Comparison of ENCODE assay signal across 1 cellular context in the genomic region with DNA sequence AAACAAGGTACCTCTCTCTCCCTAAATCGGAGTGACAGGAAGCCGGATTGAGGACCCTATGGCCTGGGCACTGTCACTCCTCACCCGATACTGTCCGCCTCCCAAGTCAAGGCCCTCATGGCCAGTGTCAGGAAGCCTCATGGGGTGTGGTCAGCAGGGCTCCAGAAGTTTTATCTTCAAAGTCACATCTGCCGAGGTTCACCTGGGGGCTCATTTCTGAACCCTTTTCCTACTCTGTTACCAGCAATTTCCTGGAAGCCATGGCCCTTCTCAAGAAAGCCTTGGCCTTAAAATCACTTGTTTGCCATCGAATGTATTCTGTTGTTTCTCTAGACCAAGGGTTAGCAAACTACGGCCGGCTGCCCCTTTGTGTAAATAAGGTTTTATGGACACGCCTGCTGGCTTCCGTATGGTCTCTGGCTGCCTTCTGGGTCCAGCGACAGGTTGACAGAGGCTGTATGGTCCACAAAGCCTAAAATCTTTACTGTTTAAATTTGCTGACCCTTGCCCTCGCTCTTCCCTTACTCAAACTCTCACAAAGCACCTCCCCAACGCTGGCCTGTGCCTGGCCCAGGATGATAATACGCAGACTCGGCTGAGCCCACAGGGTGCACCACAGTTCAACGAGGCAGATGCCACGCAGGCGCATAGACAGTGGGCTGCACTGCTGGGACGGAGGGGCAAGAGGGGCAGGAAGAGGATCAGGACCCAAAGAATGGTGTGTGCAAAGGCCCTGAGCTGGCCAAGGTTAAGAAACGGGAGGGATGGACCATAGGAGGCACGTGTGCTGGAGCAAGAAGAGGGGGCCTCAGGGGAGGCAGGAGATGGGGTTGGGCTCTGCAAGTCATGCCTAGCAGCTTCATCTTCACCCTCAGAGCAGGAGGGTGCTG.
A peak's percentile ranks its signal among the peaks of the same experiment; 100 is the strongest.
TF ChIP-seq lines count a peak whose summit lies in the region.

No MANE protein-coding gene starts in this region.

TF ChIP-seq in HepG2, 621 proteins besides CTCF, POLR2A, EP300 and RAD21 (continued from another document):
- no peak for TF ChIP-seq NBN (conservative IDR thresholded peaks at IDR 0.05)
- TF ChIP-seq CEBPG (CRISPR knock-in tag; IDR thresholded peaks at IDR 0.05) = peak; percentile 25; the same call in 1 of the 2 replicates
- TF ChIP-seq, protein P1, sequence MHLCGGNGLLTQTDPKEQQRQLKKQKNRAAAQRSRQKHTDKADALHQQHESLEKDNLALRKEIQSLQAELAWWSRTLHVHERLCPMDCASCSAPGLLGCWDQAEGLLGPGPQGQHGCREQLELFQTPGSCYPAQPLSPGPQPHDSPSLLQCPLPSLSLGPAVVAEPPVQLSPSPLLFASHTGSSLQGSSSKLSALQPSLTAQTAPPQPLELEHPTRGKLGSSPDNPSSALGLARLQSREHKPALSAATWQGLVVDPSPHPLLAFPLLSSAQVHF (CRISPR knock-in tag; IDR thresholded peaks at IDR 0.05) = no peak; the same call in 1 of the 2 replicates
- peak; percentile 87 for TF ChIP-seq SP5 (CRISPR knock-in tag; IDR thresholded peaks at IDR 0.05; ENCODE audit: borderline replicate concordance, low read depth)
- no peak for TF ChIP-seq HOXA9 (CRISPR knock-in tag; IDR thresholded peaks at IDR 0.05; ENCODE audit: borderline replicate concordance)
- no peak for TF ChIP-seq MAFG (CRISPR knock-in tag; IDR thresholded peaks at IDR 0.05)
- TF ChIP-seq RXRB (CRISPR knock-in tag; IDR thresholded peaks at IDR 0.05; ENCODE audit: borderline replicate concordance) = peak; percentile 91; the same call in 1 of the 2 replicates
- TF ChIP-seq, protein P2, sequence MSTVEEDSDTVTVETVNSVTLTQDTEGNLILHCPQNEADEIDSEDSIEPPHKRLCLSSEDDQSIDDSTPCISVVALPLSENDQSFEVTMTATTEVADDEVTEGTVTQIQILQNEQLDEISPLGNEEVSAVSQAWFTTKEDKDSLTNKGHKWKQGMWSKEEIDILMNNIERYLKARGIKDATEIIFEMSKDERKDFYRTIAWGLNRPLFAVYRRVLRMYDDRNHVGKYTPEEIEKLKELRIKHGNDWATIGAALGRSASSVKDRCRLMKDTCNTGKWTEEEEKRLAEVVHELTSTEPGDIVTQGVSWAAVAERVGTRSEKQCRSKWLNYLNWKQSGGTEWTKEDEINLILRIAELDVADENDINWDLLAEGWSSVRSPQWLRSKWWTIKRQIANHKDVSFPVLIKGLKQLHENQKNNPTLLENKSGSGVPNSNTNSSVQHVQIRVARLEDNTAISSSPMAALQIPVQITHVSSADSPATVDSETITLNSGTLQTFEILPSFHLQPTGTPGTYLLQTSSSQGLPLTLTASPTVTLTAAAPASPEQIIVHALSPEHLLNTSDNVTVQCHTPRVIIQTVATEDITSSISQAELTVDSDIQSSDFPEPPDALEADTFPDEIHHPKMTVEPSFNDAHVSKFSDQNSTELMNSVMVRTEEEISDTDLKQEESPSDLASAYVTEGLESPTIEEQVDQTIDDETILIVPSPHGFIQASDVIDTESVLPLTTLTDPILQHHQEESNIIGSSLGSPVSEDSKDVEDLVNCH (CRISPR knock-in tag; IDR thresholded peaks at IDR 0.05) = no peak
- TF ChIP-seq ZNF552 (CRISPR knock-in tag; IDR thresholded peaks at IDR 0.05; ENCODE audit: borderline replicate concordance) = peak; percentile 78; the same call in 1 of the 2 replicates
- TF ChIP-seq MIER3 (CRISPR knock-in tag; IDR thresholded peaks at IDR 0.05; ENCODE audit: borderline replicate concordance) = peak; percentile 69; the same call in 1 of the 2 replicates
- no peak for TF ChIP-seq SPEN (CRISPR knock-in tag; IDR thresholded peaks at IDR 0.05; ENCODE audit: low read depth)
- peak; percentile 63 for TF ChIP-seq ZMYM4 (CRISPR knock-in tag; IDR thresholded peaks at IDR 0.05)
- TF ChIP-seq ZNF446 (CRISPR knock-in tag; IDR thresholded peaks at IDR 0.05) = no peak
- TF ChIP-seq SMARCE1 (IDR thresholded peaks at IDR 0.05; ENCODE audit: borderline replicate concordance) = no peak
- TF ChIP-seq KLF12 (CRISPR knock-in tag; IDR thresholded peaks at IDR 0.05; ENCODE audit: borderline replicate concordance) = no peak
- peak; percentile 66; the same call in 1 of the 2 replicates for TF ChIP-seq THAP9 (CRISPR knock-in tag; IDR thresholded peaks at IDR 0.05; ENCODE audit: borderline replicate concordance)
- 0 out of 2 replicates have a peak, but pooled peaks have one; percentile 21 for TF ChIP-seq JUNB (CRISPR knock-in tag; IDR thresholded peaks at IDR 0.05; ENCODE audit: borderline replicate concordance)
- TF ChIP-seq, protein P3, sequence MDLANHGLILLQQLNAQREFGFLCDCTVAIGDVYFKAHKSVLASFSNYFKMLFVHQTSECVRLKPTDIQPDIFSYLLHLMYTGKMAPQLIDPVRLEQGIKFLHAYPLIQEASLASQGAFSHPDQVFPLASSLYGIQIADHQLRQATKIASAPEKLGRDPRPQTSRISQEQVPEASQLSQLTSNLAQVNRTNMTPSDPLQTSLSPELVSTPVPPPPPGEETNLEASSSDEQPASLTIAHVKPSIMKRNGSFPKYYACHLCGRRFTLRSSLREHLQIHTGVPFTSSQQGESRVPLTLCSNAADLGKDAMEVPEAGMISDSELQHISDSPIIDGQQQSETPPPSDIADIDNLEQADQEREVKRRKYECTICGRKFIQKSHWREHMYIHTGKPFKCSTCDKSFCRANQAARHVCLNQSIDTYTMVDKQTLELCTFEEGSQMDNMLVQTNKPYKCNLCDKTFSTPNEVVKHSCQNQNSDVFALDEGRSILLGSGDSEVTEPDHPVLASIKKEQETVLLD (CRISPR knock-in tag; IDR thresholded peaks at IDR 0.05; ENCODE audit: low read depth) = no peak
- TF ChIP-seq ETV5 (CRISPR knock-in tag; IDR thresholded peaks at IDR 0.05; ENCODE audit: borderline replicate concordance) = peak; percentile 53; the same call in 1 of the 2 replicates
- TF ChIP-seq HMG20B (CRISPR knock-in tag; conservative IDR thresholded peaks at IDR 0.05) = peak; percentile 19; the same call in 1 of the 2 replicates
- no peak for TF ChIP-seq GTF3A (CRISPR knock-in tag; conservative IDR thresholded peaks at IDR 0.05)
- peak; percentile 78; the same call in 1 of the 2 replicates for TF ChIP-seq ZBTB42 (CRISPR knock-in tag; IDR thresholded peaks at IDR 0.05)
- no peak for TF ChIP-seq ZNF432 (CRISPR knock-in tag; IDR thresholded peaks at IDR 0.05; ENCODE audit: borderline replicate concordance)
- TF ChIP-seq, protein P4, sequence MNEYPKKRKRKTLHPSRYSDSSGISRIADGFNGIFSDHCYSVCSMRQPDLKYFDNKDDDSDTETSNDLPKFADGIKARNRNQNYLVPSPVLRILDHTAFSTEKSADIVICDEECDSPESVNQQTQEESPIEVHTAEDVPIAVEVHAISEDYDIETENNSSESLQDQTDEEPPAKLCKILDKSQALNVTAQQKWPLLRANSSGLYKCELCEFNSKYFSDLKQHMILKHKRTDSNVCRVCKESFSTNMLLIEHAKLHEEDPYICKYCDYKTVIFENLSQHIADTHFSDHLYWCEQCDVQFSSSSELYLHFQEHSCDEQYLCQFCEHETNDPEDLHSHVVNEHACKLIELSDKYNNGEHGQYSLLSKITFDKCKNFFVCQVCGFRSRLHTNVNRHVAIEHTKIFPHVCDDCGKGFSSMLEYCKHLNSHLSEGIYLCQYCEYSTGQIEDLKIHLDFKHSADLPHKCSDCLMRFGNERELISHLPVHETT (CRISPR knock-in tag; conservative IDR thresholded peaks at IDR 0.05) = no peak
- no peak for TF ChIP-seq ZBTB37 (CRISPR knock-in tag; IDR thresholded peaks at IDR 0.05)
- no peak for TF ChIP-seq ZNF335 (CRISPR knock-in tag; IDR thresholded peaks at IDR 0.05)
- TF ChIP-seq KLF11 (CRISPR knock-in tag; IDR thresholded peaks at IDR 0.05) = no peak
- no peak for TF ChIP-seq ZNF562 (CRISPR knock-in tag; IDR thresholded peaks at IDR 0.05; ENCODE audit: borderline replicate concordance)
- TF ChIP-seq REPIN1 (CRISPR knock-in tag; IDR thresholded peaks at IDR 0.05; ENCODE audit: borderline replicate concordance, low read depth) = peak; percentile 84
- TF ChIP-seq SIN3A (IDR thresholded peaks at IDR 0.05; ENCODE audit: borderline replicate concordance, low read depth, low read length) = no peak
- TF ChIP-seq SIN3B (IDR thresholded peaks at IDR 0.05; ENCODE audit: low read length) = no peak
- TF ChIP-seq POLR2G (IDR thresholded peaks at IDR 0.05; ENCODE audit: low read depth, low read length) = peak; percentile 48; the same call in 1 of the 2 replicates
- no peak for TF ChIP-seq KLF13 (CRISPR knock-in tag; IDR thresholded peaks at IDR 0.05)
- TF ChIP-seq, protein P5, sequence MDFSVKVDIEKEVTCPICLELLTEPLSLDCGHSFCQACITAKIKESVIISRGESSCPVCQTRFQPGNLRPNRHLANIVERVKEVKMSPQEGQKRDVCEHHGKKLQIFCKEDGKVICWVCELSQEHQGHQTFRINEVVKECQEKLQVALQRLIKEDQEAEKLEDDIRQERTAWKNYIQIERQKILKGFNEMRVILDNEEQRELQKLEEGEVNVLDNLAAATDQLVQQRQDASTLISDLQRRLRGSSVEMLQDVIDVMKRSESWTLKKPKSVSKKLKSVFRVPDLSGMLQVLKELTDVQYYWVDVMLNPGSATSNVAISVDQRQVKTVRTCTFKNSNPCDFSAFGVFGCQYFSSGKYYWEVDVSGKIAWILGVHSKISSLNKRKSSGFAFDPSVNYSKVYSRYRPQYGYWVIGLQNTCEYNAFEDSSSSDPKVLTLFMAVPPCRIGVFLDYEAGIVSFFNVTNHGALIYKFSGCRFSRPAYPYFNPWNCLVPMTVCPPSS (IDR thresholded peaks at IDR 0.05) = no peak
- no peak for TF ChIP-seq SRSF4 (IDR thresholded peaks at IDR 0.05; ENCODE audit: low read depth, low read length, poor library complexity, severe bottlenecking)
- TF ChIP-seq GZF1 (CRISPR knock-in tag; IDR thresholded peaks at IDR 0.05) = 0 out of 2 replicates have a peak, but pooled peaks have one; percentile 67
- TF ChIP-seq ZNF282 (IDR thresholded peaks at IDR 0.05; ENCODE audit: partially characterized antibody) = no peak
- TF ChIP-seq ZNF225 (CRISPR knock-in tag; IDR thresholded peaks at IDR 0.05) = no peak
- no peak for TF ChIP-seq ZNF430 (CRISPR knock-in tag; IDR thresholded peaks at IDR 0.05)
- TF ChIP-seq BCL3 (CRISPR knock-in tag; IDR thresholded peaks at IDR 0.05) = no peak
- no peak for TF ChIP-seq ZNF44 (CRISPR knock-in tag; IDR thresholded peaks at IDR 0.05)
- TF ChIP-seq ZFP82 (CRISPR knock-in tag; IDR thresholded peaks at IDR 0.05; ENCODE audit: borderline replicate concordance) = no peak
- no peak for TF ChIP-seq XRCC5 (optimal IDR thresholded peaks at IDR 0.05; ENCODE audit: low read length)
- no peak for TF ChIP-seq SNRNP70 (IDR thresholded peaks at IDR 0.05; ENCODE audit: low read depth, low read length)
- no peak for TF ChIP-seq TOPORS (CRISPR knock-in tag; IDR thresholded peaks at IDR 0.05)
